Comparison of ENCODE assay signal across 8 cellular contexts in genomic region chr12:18250313-18250916, GRCh38. TPM values are rescaled to one million over a fixed set of nuclear protein-coding genes. Genes with fewer than 3 reads are reported as not detected.
DNase-seq lines count a peak whose midpoint lies in the region; ATAC-seq and TF ChIP-seq lines count a peak whose summit lies in the region.

No MANE protein-coding gene starts in this region.

- no peak overlapping the region for H3K27ac ChIP-seq in SK-N-MC

- no peaks in the 10 kb centered on the region for H3K9me3 ChIP-seq in SK-N-MC (ENCODE audit: low read depth, low read length)

- no peak for ATAC-seq in GM19452 (IDR thresholded peaks at IDR 0.05; ENCODE audit: unreplicated experiment)

- TF ChIP-seq POLR2A in NB4 (IDR thresholded peaks at IDR 0.05; ENCODE audit: extremely low read depth, insufficient read length) = no peak

- no peak overlapping the region for H3K9ac ChIP-seq in SK-N-MC (ENCODE audit: insufficient read length)

- H3K4me3 ChIP-seq in NB4 (ENCODE audit: low read depth, low read length) = no peak overlapping the region
- H3K4me3 ChIP-seq in SK-N-MC = no peak overlapping the region

- no peaks in the 10 kb centered on the region for H3K36me3 ChIP-seq in SK-N-MC (ENCODE audit: insufficient read depth, low read length)

- TF ChIP-seq CTCF in NB4 (IDR thresholded peaks at IDR 0.05; ENCODE audit: low read depth, low read length) = peak; percentile 78

- DNase-seq in NCI-H2081 (lab: John Stamatoyannopoulos, UW) (peak; percentile 66 to 72), NCI-H2081 treated with DMSO at 0.1 percent for 48 hours (lab: John Stamatoyannopoulos, UW) (no peak), NB4 (ENCODE audit: low read depth) (peak; percentile 79), SK-N-MC (ENCODE audit: low read depth, low spot score) (peak; percentile 73), fibroblast of the conjunctiva (ENCODE audit: low read depth) (peak; percentile 55), renal cortical epithelial cell (ENCODE audit: low read depth) (peak; percentile 79)
- DNase-seq in stimulated activated naive CD4-positive, alpha-beta T cell (lab: John Stamatoyannopoulos, UW) = no peak

RNA-seq across cellular contexts. Expression of gene PIK3C2G, which starts 10.9 kb away (rescaled TPM):
- total RNA-seq in renal cortical epithelial cell = 0.85 TPM in 1 of 2 replicates, not detected in the other

Comparison
In these comparisons a context has a peak if more than half of its experiments do, and no peak if none do; other contexts are left out.
1. DNase-seq: peak in NCI-H2081 (2 of 2), NB4 (single experiment), SK-N-MC (single experiment), fibroblast of the conjunctiva (single experiment) and renal cortical epithelial cell (single experiment); none in NCI-H2081 treated with DMSO at 0.1 percent for 48 hours (single experiment) and stimulated activated naive CD4-positive, alpha-beta T cell (0 of 6).